In the genomic region with DNA sequence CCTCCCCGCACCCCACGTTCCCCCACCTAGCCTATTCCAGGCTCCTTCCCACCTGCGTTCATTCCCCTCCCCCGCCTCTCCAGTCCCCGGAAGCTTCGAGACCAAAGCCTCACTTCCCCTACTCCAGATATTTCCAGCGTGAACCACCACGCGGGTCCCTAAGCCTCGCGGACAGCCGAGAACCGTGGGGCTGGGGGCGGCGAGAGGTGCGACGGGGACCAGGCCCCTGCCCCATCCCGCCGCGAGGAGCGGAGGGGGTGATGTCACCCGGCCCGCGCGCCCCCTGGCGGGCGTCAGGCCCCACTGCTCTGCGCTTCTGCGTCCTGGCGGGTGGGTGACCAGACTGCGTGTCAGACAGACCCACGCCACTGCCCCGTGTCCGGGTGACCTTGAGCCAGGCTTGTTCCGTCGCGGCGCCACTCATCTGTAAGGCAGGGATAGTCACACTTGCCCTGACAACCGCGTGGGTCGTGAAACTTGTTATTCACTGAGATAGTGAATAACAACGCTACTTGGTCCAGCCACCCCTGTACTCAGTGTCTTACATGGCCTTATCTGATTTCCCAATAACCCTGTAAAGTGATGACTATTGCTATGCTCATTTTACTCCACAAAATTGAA, we compare ENCODE assay signal across 8 cellular contexts. TPM values are rescaled to one million over a fixed set of nuclear protein-coding genes. Genes with fewer than 3 reads are reported as not detected.
DNase-seq lines count a peak whose midpoint lies in the region; ATAC-seq and TF ChIP-seq lines count a peak whose summit lies in the region.

No MANE protein-coding gene starts in this region.

- H3K27me3 ChIP-seq in right cardiac atrium (ENCODE audit: control insufficient read depth, insufficient read depth), result no peaks in the 10 kb centered on the region
- no peaks in the 10 kb centered on the region for H3K27me3 ChIP-seq in psoas muscle (ENCODE audit: insufficient read depth in 3 of 3, low read length in 2 of 3)
- H3K27me3 ChIP-seq in aorta (ENCODE audit: control insufficient read depth in 1 of 2, insufficient read depth in 2 of 2, low read length in 1 of 2), result no peaks in the 10 kb centered on the region

- no peaks in the 10 kb centered on the region for H3K27me3 Mint-ChIP-seq in T-helper 1 cell treated with Interleukin-12 subunit alpha and Interleukin-12 subunit beta and Interleukin-4 antibody, amounts not matched to agents 30 μg/mL and 1 μg/mL, for 36 hours (ENCODE audit: low read depth)

- peaks cover 13% of the 10 kb centered on the region for H3K4me1 ChIP-seq in right cardiac atrium (ENCODE audit: control insufficient read depth, insufficient read depth, low read length)
- H3K4me1 ChIP-seq in psoas muscle, result peaks cover 36% of the 10 kb centered on the region
- no peaks in the 10 kb centered on the region for H3K4me1 ChIP-seq in aorta (ENCODE audit: control insufficient read depth in 1 of 2, insufficient read depth in 2 of 2, low read length in 2 of 2)

- peaks cover 1% of the 10 kb centered on the region for H3K36me3 Mint-ChIP-seq in T-helper 1 cell treated with Interleukin-12 subunit alpha and Interleukin-12 subunit beta and Interleukin-4 antibody, amounts not matched to agents 30 μg/mL and 1 μg/mL, for 36 hours (ENCODE audit: low read depth)

- H3K9me3 Mint-ChIP-seq in T-helper 1 cell treated with Interleukin-12 subunit alpha and Interleukin-12 subunit beta and Interleukin-4 antibody, amounts not matched to agents 30 μg/mL and 1 μg/mL, for 36 hours, result no peaks in the 10 kb centered on the region

- peaks cover 18% of the 10 kb centered on the region for H3K4me1 Mint-ChIP-seq in T-helper 1 cell treated with Interleukin-12 subunit alpha and Interleukin-12 subunit beta and Interleukin-4 antibody, amounts not matched to agents 30 μg/mL and 1 μg/mL, for 36 hours (ENCODE audit: low read depth)

- H3K4me3 Mint-ChIP-seq in T-helper 1 cell treated with Interleukin-12 subunit alpha and Interleukin-12 subunit beta and Interleukin-4 antibody, amounts not matched to agents 30 μg/mL and 1 μg/mL, for 36 hours, result peak overlapping the region; percentile 89

- intact Hi-C loops in right cardiac atrium (cut with DNase I), result loop anchor here in 2 of 4 donors (10.0 kb wide), 1 partner anchor 143 kb away; no protein-coding TSS in a partner anchor
- intact Hi-C loops in psoas muscle (cut with DNase I), result no loop called here
- intact Hi-C loops in aorta (cut with DNase I), result loop anchor here in 1 of 2 donors (1.0 kb wide), 2 partner anchors 17 to 66 kb away; no protein-coding TSS in a partner anchor

- DNase-seq in GDM1 (lab: John Stamatoyannopoulos, UW), result peak; percentile 52
- peak; percentile 62 for DNase-seq in LHCN-M2 (ENCODE audit: low read depth)
- peak; percentile 30 for DNase-seq in amniotic stem cell (lab: John Stamatoyannopoulos, UW)
- DNase-seq in right cardiac atrium, result peak; percentile 85 to 94 (median 93)
- peak; percentile 88 to 92 for DNase-seq in psoas muscle
- peak; percentile 90 to 95 for DNase-seq in aorta

- peak overlapping the region; percentile 54 for H3K4me3 ChIP-seq in right cardiac atrium (ENCODE audit: low read length)
- peak overlapping the region; percentile 69 for H3K4me3 ChIP-seq in psoas muscle
- H3K4me3 ChIP-seq in aorta (ENCODE audit: low read length in 2 of 2), result peak overlapping the region; percentile 21 to 35

- H3K27ac Mint-ChIP-seq in T-helper 1 cell treated with Interleukin-12 subunit alpha and Interleukin-12 subunit beta and Interleukin-4 antibody, amounts not matched to agents 30 μg/mL and 1 μg/mL, for 36 hours, result peak overlapping the region; percentile 95

- 1% methylated on average over 42 of the region's 42 CpGs for WGBS in right cardiac atrium
- 1 to 4% (median 2%) methylated on average over 35 to 42 of the region's 42 CpGs for WGBS in psoas muscle, 3 donors
- WGBS in aorta, 2 donors, result 1% methylated on average over 42 of the region's 42 CpGs

- ATAC-seq in GM21737 (IDR thresholded peaks at IDR 0.05; ENCODE audit: unreplicated experiment) (peak; percentile 76), right cardiac atrium (peak; percentile 87 to 89), psoas muscle (peak; percentile 78 to 85 (median 83)), aorta (ENCODE audit: low FRiP score) (peak; percentile 94)

- peak overlapping the region; percentile 97 for H3K27ac ChIP-seq in right cardiac atrium (ENCODE audit: low read length)
- peak overlapping the region; percentile 96 for H3K27ac ChIP-seq in psoas muscle
- peak overlapping the region; percentile 84 to 95 for H3K27ac ChIP-seq in aorta (ENCODE audit: low read depth in 1 of 2, low read length in 2 of 2)

- peak; percentile 97 for TF ChIP-seq CTCF in psoas muscle (IDR thresholded peaks at IDR 0.05)

- peaks cover 0 to 5% of the 10 kb centered on the region in 2 donors for H3K36me3 ChIP-seq in psoas muscle (ENCODE audit: insufficient read depth in 1 of 2, low read depth in 1 of 2)
- H3K36me3 ChIP-seq in aorta (ENCODE audit: control insufficient read depth in 1 of 2, insufficient read depth in 2 of 2, low read length in 1 of 2), result no peaks in the 10 kb centered on the region

- H3K9me3 ChIP-seq in right cardiac atrium (ENCODE audit: control insufficient read depth, low read length) (no peaks in the 10 kb centered on the region), psoas muscle (no peaks in the 10 kb centered on the region), aorta (ENCODE audit: control insufficient read depth, low read length) (no peaks in the 10 kb centered on the region)

RNA-seq across cellular contexts. Expression of a gene that starts 9.0 kb away (rescaled TPM):
- 1,077 and 1,155 TPM in 2 replicates for total RNA-seq in LHCN-M2 (2014; rRNA removed)
- polyA plus RNA-seq in LHCN-M2 (2012), result 622 TPM
- 100 to 1,000 TPM; 677 to 993 (median 871) TPM for total RNA-seq in right cardiac atrium
- polyA plus RNA-seq in right cardiac atrium, result 586 TPM
- total RNA-seq in psoas muscle, result 1,000 to 10,000 TPM; 1,150 to 1,595 (median 1,339) TPM
- polyA plus RNA-seq in psoas muscle, result 1,000 to 10,000 TPM in 2 of 3 donors, 100 to 1,000 TPM in 1; 743 to 1,128 (median 1,033) TPM
- 100 to 1,000 TPM; 490 to 636 TPM for total RNA-seq in aorta
- polyA plus RNA-seq in aorta, result 100 to 1,000 TPM; 385 to 391 TPM

RNA-seq across cellular contexts. Expression of a gene that starts 14.5 kb away (rescaled TPM):
- total RNA-seq in LHCN-M2 (2014; rRNA removed) (58.5 and 77.7 TPM in 2 replicates), right cardiac atrium (100 to 1,000 TPM; 129 to 177 (median 144) TPM), psoas muscle (10 to 100 TPM; 29.6 to 80.7 (median 41.6) TPM), aorta (100 to 1,000 TPM; 121 to 142 TPM)
- 53.2 TPM for polyA plus RNA-seq in LHCN-M2 (2012)
- polyA plus RNA-seq in right cardiac atrium (63.2 TPM), psoas muscle (10 to 100 TPM; 29.1 to 39.7 (median 39.1) TPM), aorta (100 to 1,000 TPM in 1 of 2 donors, 10 to 100 TPM in 1; 38.3 to 120 TPM)

RNA-seq across cellular contexts. Expression of a gene that starts 19.4 kb away (rescaled TPM):
- total RNA-seq in LHCN-M2 (2014; rRNA removed), result 111 and 117 TPM in 2 replicates
- 90.7 TPM for polyA plus RNA-seq in LHCN-M2 (2012)
- 10 to 100 TPM; 21.0 to 25.2 (median 23.0) TPM for total RNA-seq in right cardiac atrium
- polyA plus RNA-seq in right cardiac atrium, result 15.8 TPM
- 10 to 100 TPM; 10.9 to 23.3 (median 18.0) TPM for total RNA-seq in psoas muscle
- 10 to 100 TPM; 16.0 to 23.6 (median 20.8) TPM for polyA plus RNA-seq in psoas muscle
- total RNA-seq in aorta, result 10 to 100 TPM; 23.4 to 26.0 TPM
- 10 to 100 TPM; 10.6 to 27.7 TPM for polyA plus RNA-seq in aorta

RNA-seq across cellular contexts. Expression of a gene that starts 21.2 kb away (rescaled TPM):
- total RNA-seq in LHCN-M2 (2014; rRNA removed) (10.6 and 38.0 TPM in 2 replicates), right cardiac atrium (1 to 10 TPM in 1 of 4 donors, under 1 TPM in 3; 0.54 to 2.3 (median 0.77) TPM), psoas muscle (under 1 TPM in 3 of 4 donors, not detected in 1; 0.34 to 0.54 (median 0.36) TPM), aorta (1 to 10 TPM in 1 of 2 donors, not detected in 1; 1.6 TPM)
- polyA plus RNA-seq in LHCN-M2 (2012), result 10.4 TPM
- polyA plus RNA-seq in right cardiac atrium (0.88 TPM), psoas muscle (under 1 TPM in 2 of 3 donors, not detected in 1; 0.09 to 0.61 TPM), aorta (1 to 10 TPM in 1 of 2 donors, not detected in 1; 1.3 TPM)

RNA-seq across cellular contexts. Expression of a gene that starts 27.4 kb away (rescaled TPM):
- 8.6 and 11.5 TPM in 2 replicates for total RNA-seq in LHCN-M2 (2014; rRNA removed)
- polyA plus RNA-seq in LHCN-M2 (2012), result 5.1 TPM
- 1 to 10 TPM; 3.7 to 5.5 (median 4.3) TPM for total RNA-seq in right cardiac atrium
- polyA plus RNA-seq in right cardiac atrium, result 2.6 TPM
- 1 to 10 TPM; 2.1 to 5.0 (median 3.0) TPM for total RNA-seq in psoas muscle
- 1 to 10 TPM; 2.8 to 5.2 (median 4.0) TPM for polyA plus RNA-seq in psoas muscle
- total RNA-seq in aorta, result 10 to 100 TPM in 1 of 2 donors, 1 to 10 TPM in 1; 5.4 to 10.9 TPM
- polyA plus RNA-seq in aorta, result 1 to 10 TPM; 3.5 to 4.4 TPM

Comparison
In these comparisons a context has a peak if more than half of its experiments do, and no peak if none do; other contexts are left out.
1. Peak in every context shown above with its lines: DNase-seq, ATAC-seq, H3K4me3 ChIP-seq and H3K27ac ChIP-seq.
2. DNase-seq: peak in every context shown above with its lines; median percentile 93 in right cardiac atrium; 92 in aorta; 90 in psoas muscle; 62 in LHCN-M2; 52 in GDM1; 30 in amniotic stem cell.